Comparison of ENCODE assay signal across 31 cellular contexts in the genomic region with DNA sequence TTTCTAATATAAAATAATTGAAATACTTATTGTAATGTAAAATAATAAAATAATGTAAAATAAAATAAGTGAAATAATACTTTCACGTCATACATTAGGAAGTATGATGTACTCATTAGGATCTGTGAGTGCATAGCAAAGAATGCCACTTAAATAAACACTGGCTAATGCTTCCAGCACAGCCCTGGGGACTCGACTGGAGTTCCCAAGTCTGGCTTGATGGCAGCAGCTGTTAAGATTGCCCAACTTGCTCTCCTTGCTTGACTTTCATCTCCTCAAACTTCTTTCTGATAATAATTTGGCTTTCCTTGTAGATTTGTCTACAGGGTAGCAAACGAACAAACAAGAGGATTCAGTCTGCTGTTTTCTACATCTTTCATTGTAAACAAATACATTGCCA.
"Had no signal": no experiment of that assay in that cellular context is flagged by ENCODE, and none has a peak within 500 bp of the region (broad histone marks: within the 10 kb centered on the region; RNA-seq: fewer than 3 reads in every experiment).

No MANE protein-coding gene starts in this region.

- H3K27me3 Mint-ChIP-seq: activated CD8-positive, alpha-beta T cell treated with anti-CD3 and anti-CD28 coated beads for 36 hours; activated naive CD4-positive, alpha-beta T cell treated with anti-CD3 and anti-CD28 coated beads, Interleukin-2, amount 50 U/mL, for 24 hours; activated naive CD8-positive, alpha-beta T cell treated with anti-CD3 and anti-CD28 coated beads for 36 hours had no signal

- H3K4me1 Mint-ChIP-seq: activated B cell treated with CpG ODN at 0.5 μM for 24 hours; activated naive CD4-positive, alpha-beta T cell treated with anti-CD3 and anti-CD28 coated beads, Interleukin-2, amount 50 U/mL, for 24 hours; activated naive CD8-positive, alpha-beta T cell treated with anti-CD3 and anti-CD28 coated beads for 36 hours; activated naive CD8-positive, alpha-beta T cell treated with anti-CD3 and anti-CD28 coated beads, Interleukin-2, amount 50 U/mL, for 24 hours; T-helper 17 cell had no signal

- H3K4me3 Mint-ChIP-seq: activated B cell treated with CpG ODN at 0.5 μM for 24 hours; activated CD8-positive, alpha-beta T cell treated with anti-CD3 and anti-CD28 coated beads for 36 hours; activated naive CD4-positive, alpha-beta T cell treated with anti-CD3 and anti-CD28 coated beads for 36 hours; activated naive CD4-positive, alpha-beta T cell treated with anti-CD3 and anti-CD28 coated beads, Interleukin-2, amount 50 U/mL, for 24 hours; activated naive CD8-positive, alpha-beta T cell treated with anti-CD3 and anti-CD28 coated beads for 36 hours; activated naive CD8-positive, alpha-beta T cell treated with anti-CD3 and anti-CD28 coated beads, Interleukin-2, amount 50 U/mL, for 24 hours; activated T-helper 1 cell treated with anti-CD3 and anti-CD28 coated beads, Interleukin-12 subunit alpha, Interleukin-12 subunit beta, Interleukin-2, Interleukin-4 antibody, amounts not matched to agents 30 ng/mL and 10 ng/mL and 1 ng/mL, durations not matched to agents 14 hours and 24 hours and 36 hours; T-helper 17 cell; T-helper 2 cell treated with Interferon-gamma antibody and Interleukin-4, amounts not matched to agents 5 μg/mL and 100 μg/mL, for 36 hours had no signal

- H3K9me3 Mint-ChIP-seq: activated naive CD4-positive, alpha-beta T cell treated with anti-CD3 and anti-CD28 coated beads, Interleukin-2, amount 50 U/mL, for 24 hours had no signal

- H3K27me3 ChIP-seq: adrenal gland, body of pancreas, esophagus squamous epithelium, gastroesophageal sphincter had no signal

- H3K36me3 Mint-ChIP-seq: activated naive CD4-positive, alpha-beta T cell treated with anti-CD3 and anti-CD28 coated beads, Interleukin-2, amount 50 U/mL, for 24 hours had no signal

- H3K27ac ChIP-seq: adrenal gland, body of pancreas, epithelial cell of prostate, esophagus squamous epithelium, gastroesophageal sphincter, WERI-Rb-1 had no signal

- DNase-seq: activated B cell treated with CpG ODN at 0.5 μM for 24 hours; activated CD4-positive, alpha-beta T cell treated with anti-CD3 and anti-CD28 coated beads for 48 hours; activated CD4-positive, alpha-beta T cell treated with anti-CD3 and anti-CD28 coated beads, Interleukin-2, amount 50 U/mL, for 1 hour; activated CD4-positive, alpha-beta T cell treated with anti-CD3 and anti-CD28 coated beads, Interleukin-2, amount 50 U/mL, for 48 hours; activated CD8-positive, alpha-beta memory T cell treated with anti-CD3 and anti-CD28 coated beads for 24 hours; activated CD8-positive, alpha-beta T cell treated with anti-CD3 and anti-CD28 coated beads for 36 hours; activated effector memory CD4-positive, alpha-beta T cell treated with anti-CD3 and anti-CD28 coated beads, Interleukin-2, amount 50 U/mL, for 16 hours; activated naive CD4-positive, alpha-beta T cell treated with anti-CD3 and anti-CD28 coated beads for 36 hours; activated naive CD8-positive, alpha-beta T cell treated with anti-CD3 and anti-CD28 coated beads for 36 hours; activated naive CD8-positive, alpha-beta T cell treated with anti-CD3 and anti-CD28 coated beads, Interleukin-2, amount 50 U/mL, for 24 hours; activated T-cell treated with anti-CD3 and anti-CD28 coated beads, Interleukin-2, amount 50 U/mL, for 48 hours; adrenal gland; amygdala; aorta; body of pancreas; caudate nucleus; effector CD8-positive, alpha-beta T cell; esophagus squamous epithelium; foreskin melanocyte; head of caudate nucleus; T-helper 1 cell; T-helper 17 cell; T1000; WERI-Rb-1 had no signal

- H3K4me3 ChIP-seq: adrenal gland, body of pancreas, esophagus squamous epithelium, gastroesophageal sphincter had no signal

- H3K36me3 ChIP-seq: adrenal gland, esophagus squamous epithelium, gastroesophageal sphincter, WERI-Rb-1 had no signal

- H3K27ac Mint-ChIP-seq: activated B cell treated with CpG ODN at 0.5 μM for 24 hours; activated CD8-positive, alpha-beta T cell treated with anti-CD3 and anti-CD28 coated beads for 36 hours; activated naive CD4-positive, alpha-beta T cell treated with anti-CD3 and anti-CD28 coated beads for 36 hours; activated naive CD4-positive, alpha-beta T cell treated with anti-CD3 and anti-CD28 coated beads, Interleukin-2, amount 50 U/mL, for 24 hours; activated naive CD8-positive, alpha-beta T cell treated with anti-CD3 and anti-CD28 coated beads for 36 hours; activated naive CD8-positive, alpha-beta T cell treated with anti-CD3 and anti-CD28 coated beads, Interleukin-2, amount 50 U/mL, for 24 hours; activated T-helper 1 cell treated with anti-CD3 and anti-CD28 coated beads, Interleukin-12 subunit alpha, Interleukin-12 subunit beta, Interleukin-2, Interleukin-4 antibody, amounts not matched to agents 30 ng/mL and 10 ng/mL and 1 ng/mL, durations not matched to agents 14 hours and 24 hours and 36 hours; activated T-helper 2 cell treated with anti-CD3 and anti-CD28 coated beads, Interferon-gamma antibody, Interleukin-2, Interleukin-4, amounts not matched to agents 10 μg/mL and 5 μg/mL and 100 μg/mL, durations not matched to agents 14 hours and 24 hours and 36 hours; T-helper 17 cell; T-helper 2 cell treated with Interferon-gamma antibody and Interleukin-4, amounts not matched to agents 5 μg/mL and 100 μg/mL, for 36 hours had no signal

- H3K9me3 ChIP-seq: adrenal gland, body of pancreas had no signal

- H3K4me1 ChIP-seq: adrenal gland, body of pancreas, esophagus squamous epithelium, gastroesophageal sphincter had no signal

- ATAC-seq: activated CD4-positive, CD25-positive, alpha-beta regulatory T cell treated with anti-CD3 and anti-CD28 coated beads, Interleukin-2, amount 50 U/mL, for 24 hours; activated CD8-positive, alpha-beta T cell treated with anti-CD3 and anti-CD28 coated beads for 36 hours; activated naive CD8-positive, alpha-beta T cell treated with anti-CD3 and anti-CD28 coated beads, Interleukin-2, amount 50 U/mL, for 24 hours; body of pancreas; gastroesophageal sphincter; T-helper 17 cell had no signal
